28 cellular contexts compared by ENCODE assay signal in genomic region chr9:33032292-33032691, GRCh38. TPM values are rescaled to one million over a fixed set of nuclear protein-coding genes. Genes with fewer than 3 reads are reported as not detected.
DNase-seq lines count a peak whose midpoint lies in the region; ATAC-seq and TF ChIP-seq lines count a peak whose summit lies in the region.
"Had no signal": no experiment of that assay in that cellular context is flagged by ENCODE, and none has a peak within 500 bp of the region (broad histone marks: within the 10 kb centered on the region; RNA-seq: fewer than 3 reads in every experiment).

No MANE protein-coding gene starts in this region.

- peaks cover 80% of the 10 kb centered on the region for H3K36me3 Mint-ChIP-seq in activated CD4-positive, alpha-beta T cell treated with anti-CD3 and anti-CD28 coated beads for 36 hours (ENCODE audit: low read depth)
- H3K36me3 Mint-ChIP-seq in Calu3 (ENCODE audit: insufficient read depth, unreplicated experiment) (peaks cover 92% of the 10 kb centered on the region), mesothelial cell of epicardium (peaks cover 47% of the 10 kb centered on the region)
- peaks cover 100% of the 10 kb centered on the region for H3K36me3 Mint-ChIP-seq in activated T-helper 17 cell treated with anti-CD3 and anti-CD28 coated beads, Interleukin-2, amount 50 U/mL, for 72 hours (ENCODE audit: low read depth)

- POLR2A ChIA-PET in activated CD4-positive, alpha-beta T cell treated with anti-CD3 and anti-CD28 coated beads for 36 hours (lab: Charles Lee) = no interaction called here

- CTCF ChIA-PET in activated CD4-positive, alpha-beta T cell treated with anti-CD3 and anti-CD28 coated beads for 36 hours (lab: Charles Lee) = interaction anchor here (0.6 kb wide), 1 partner anchor 506 kb away, joined by 3 read pairs; the partner anchor contains the start of gene RIGI
- CTCF ChIA-PET in Calu3 (lab: Charles Lee) = no interaction called here

- TF ChIP-seq CTCF in Calu3 (IDR thresholded peaks at IDR 0.05; ENCODE audit: unreplicated experiment) = no peak
- no peak for TF ChIP-seq CTCF in mesothelial cell of epicardium (IDR thresholded peaks at IDR 0.05; ENCODE audit: unreplicated experiment)

- intact Hi-C loops in activated CD4-positive, alpha-beta T cell treated with anti-CD3 and anti-CD28 coated beads for 36 hours (cut with DNase I, micrococcal nuclease) = no loop called here
- intact Hi-C loops in Calu3 (cut with micrococcal nuclease; ENCODE audit: unreplicated experiment) = no loop called here

- BruUV-seq in Calu3 (replicated peaks; lab: Mats Ljungman, UMichigan) = no TSS peak

- no peak for DNase-seq in activated CD4-positive, alpha-beta T cell treated with anti-CD3 and anti-CD28 coated beads for 36 hours
- DNase-seq in activated CD4-positive, alpha-beta T cell treated with anti-CD3 and anti-CD28 coated beads, Interleukin-2, amount 50 U/mL, for 1 hour = no peak
- DNase-seq in Calu3 (no peak), mesothelial cell of epicardium (ENCODE audit: low spot score in 2 of 2, unreplicated experiment in 2 of 2) (no peak), G401 (ENCODE audit: low spot score) (no peak)
- DNase-seq: activated CD4-positive, alpha-beta T cell treated with anti-CD3 and anti-CD28 coated beads, Interleukin-2, amount 10 ng/mL, durations not matched to agents 7 days and 5 days; activated CD8-positive, alpha-beta memory T cell treated with anti-CD3 and anti-CD28 coated beads, Interleukin-2, amount 50 U/mL, for 4 hours; activated effector memory CD4-positive, alpha-beta T cell treated with Interleukin-2 at 50 U/mL for 16 hours; adrenal gland; BE2C; cerebellar nuclear complex; COR-L47; H7; NCI-H1105; NCI-H2029; NCI-H2227 treated with DMSO at 0.1 percent for 48 hours; NCI-H526 treated with DMSO at 0.1 percent for 48 hours; SHP77; stimulated activated CD4-positive, alpha-beta T cell treated with anti-CD3 and anti-CD28 coated beads, Interleukin-4, amount 100 ng/mL, for 4 hours; stimulated activated naive B cell treated with anti-CD40 and anti-IgM and Interleukin-4, amounts not matched to agents 10 μg/mL and 1 μg/mL and 100 μg/mL, for 72 hours; uterus had no signal

- H3K27ac Mint-ChIP-seq in activated CD4-positive, alpha-beta T cell treated with anti-CD3 and anti-CD28 coated beads for 36 hours = peak overlapping the region; percentile 55
- H3K27ac Mint-ChIP-seq in Calu3 (ENCODE audit: unreplicated experiment) (peak overlapping the region; percentile 54), mesothelial cell of epicardium (peak overlapping the region; percentile 3)
- H3K27ac Mint-ChIP-seq in activated T-helper 17 cell treated with anti-CD3 and anti-CD28 coated beads, Interleukin-2, amount 50 U/mL, for 72 hours = peak overlapping the region; percentile 50
- H3K27ac Mint-ChIP-seq: activated CD4-positive, alpha-beta T cell treated with anti-CD3 and anti-CD28 coated beads, Interleukin-2, amount 10 ng/mL, durations not matched to agents 7 days and 5 days; stimulated activated naive B cell treated with anti-CD40 and anti-IgM and Interleukin-4, amounts not matched to agents 10 μg/mL and 1 μg/mL and 100 μg/mL, for 72 hours; T-helper 2 cell treated with Interferon-gamma antibody and Interleukin-4, amounts not matched to agents 5 μg/mL and 100 μg/mL, for 36 hours had no signal

- in situ Hi-C loops in G401 (cut with HindIII; ENCODE audit: low sequenced_read_pairs) = no loop called here

- H3K9me3 Mint-ChIP-seq in activated CD4-positive, alpha-beta T cell treated with anti-CD3 and anti-CD28 coated beads for 36 hours (ENCODE audit: low read depth) = no peaks in the 10 kb centered on the region
- no peaks in the 10 kb centered on the region for H3K9me3 Mint-ChIP-seq in Calu3 (ENCODE audit: low read depth, unreplicated experiment)
- no peaks in the 10 kb centered on the region for H3K9me3 Mint-ChIP-seq in activated T-helper 17 cell treated with anti-CD3 and anti-CD28 coated beads, Interleukin-2, amount 50 U/mL, for 72 hours
- no peaks in the 10 kb centered on the region for H3K9me3 Mint-ChIP-seq in mesothelial cell of epicardium
- H3K9me3 Mint-ChIP-seq: activated CD4-positive, alpha-beta T cell treated with anti-CD3 and anti-CD28 coated beads, Interleukin-2, amount 10 ng/mL, durations not matched to agents 7 days and 5 days; brain; stimulated activated naive B cell treated with anti-CD40 and anti-IgM and Interleukin-4, amounts not matched to agents 10 μg/mL and 1 μg/mL and 100 μg/mL, for 72 hours; T-helper 2 cell treated with Interferon-gamma antibody and Interleukin-4, amounts not matched to agents 5 μg/mL and 100 μg/mL, for 36 hours had no signal

- peaks cover 50% of the 10 kb centered on the region for H3K4me1 Mint-ChIP-seq in activated CD4-positive, alpha-beta T cell treated with anti-CD3 and anti-CD28 coated beads for 36 hours
- H3K4me1 Mint-ChIP-seq in Calu3 (ENCODE audit: low read depth, unreplicated experiment) (peaks cover 15% of the 10 kb centered on the region), mesothelial cell of epicardium (peaks cover 22% of the 10 kb centered on the region)
- H3K4me1 Mint-ChIP-seq in activated T-helper 17 cell treated with anti-CD3 and anti-CD28 coated beads, Interleukin-2, amount 50 U/mL, for 72 hours = peaks cover 50% of the 10 kb centered on the region

- no peaks in the 10 kb centered on the region for H3K27me3 Mint-ChIP-seq in activated CD4-positive, alpha-beta T cell treated with anti-CD3 and anti-CD28 coated beads for 36 hours
- H3K27me3 Mint-ChIP-seq in Calu3 (ENCODE audit: unreplicated experiment) (no peaks in the 10 kb centered on the region), mesothelial cell of epicardium (ENCODE audit: low read depth) (no peaks in the 10 kb centered on the region)
- no peaks in the 10 kb centered on the region for H3K27me3 Mint-ChIP-seq in activated T-helper 17 cell treated with anti-CD3 and anti-CD28 coated beads, Interleukin-2, amount 50 U/mL, for 72 hours
- H3K27me3 Mint-ChIP-seq: activated CD4-positive, alpha-beta T cell treated with anti-CD3 and anti-CD28 coated beads, Interleukin-2, amount 10 ng/mL, durations not matched to agents 7 days and 5 days; brain; stimulated activated naive B cell treated with anti-CD40 and anti-IgM and Interleukin-4, amounts not matched to agents 10 μg/mL and 1 μg/mL and 100 μg/mL, for 72 hours had no signal

- no peak overlapping the region for H3K4me3 Mint-ChIP-seq in activated CD4-positive, alpha-beta T cell treated with anti-CD3 and anti-CD28 coated beads for 36 hours
- no peak overlapping the region for H3K4me3 Mint-ChIP-seq in Calu3 (ENCODE audit: low read depth, unreplicated experiment)
- H3K4me3 Mint-ChIP-seq in activated T-helper 17 cell treated with anti-CD3 and anti-CD28 coated beads, Interleukin-2, amount 50 U/mL, for 72 hours = peak overlapping the region; percentile 99
- no peak overlapping the region for H3K4me3 Mint-ChIP-seq in mesothelial cell of epicardium
- H3K4me3 Mint-ChIP-seq: activated CD4-positive, alpha-beta T cell treated with anti-CD3 and anti-CD28 coated beads, Interleukin-2, amount 10 ng/mL, durations not matched to agents 7 days and 5 days; stimulated activated naive B cell treated with anti-CD40 and anti-IgM and Interleukin-4, amounts not matched to agents 10 μg/mL and 1 μg/mL and 100 μg/mL, for 72 hours; T-helper 2 cell treated with Interferon-gamma antibody and Interleukin-4, amounts not matched to agents 5 μg/mL and 100 μg/mL, for 36 hours had no signal

- peak; percentile 43 for ATAC-seq in activated CD4-positive, alpha-beta T cell treated with anti-CD3 and anti-CD28 coated beads for 36 hours
- ATAC-seq in activated T-helper 17 cell treated with anti-CD3 and anti-CD28 coated beads, Interleukin-2, amount 50 U/mL, for 72 hours (replicated peaks) = peak; percentile 32
- ATAC-seq in GM18498 (IDR thresholded peaks at IDR 0.05; ENCODE audit: unreplicated experiment) (no peak), GM21717 (IDR thresholded peaks at IDR 0.05; ENCODE audit: unreplicated experiment) (no peak)
- ATAC-seq: gastroesophageal sphincter; sciatic nerve; stimulated activated naive B cell treated with anti-CD40 and anti-IgM and Interleukin-4, amounts not matched to agents 10 μg/mL and 1 μg/mL and 100 μg/mL, for 72 hours had no signal

RNA-seq across cellular contexts. Expression of gene DNAJA1, which starts 7.2 kb away (rescaled TPM):
- 100 to 1,000 TPM; 198 to 266 TPM for total RNA-seq in activated CD4-positive, alpha-beta T cell treated with anti-CD3 and anti-CD28 coated beads for 36 hours
- 186 and 194 TPM in 2 replicates for total RNA-seq in Calu3 (2022)
- 100 to 1,000 TPM; 132 to 220 TPM for total RNA-seq in activated T-helper 17 cell treated with anti-CD3 and anti-CD28 coated beads, Interleukin-2, amount 50 U/mL, for 72 hours
- total RNA-seq in mesothelial cell of epicardium = 151 to 161 TPM (median 157 TPM) in 3 replicates
- 163 and 266 TPM in 2 replicates for total RNA-seq in G401 (2014; rRNA removed; shearing (Covaris generic))

RNA-seq across cellular contexts. Expression of gene APTX, which starts 30.9 kb away (rescaled TPM):
- total RNA-seq in activated CD4-positive, alpha-beta T cell treated with anti-CD3 and anti-CD28 coated beads for 36 hours = 10 to 100 TPM; 49.4 to 49.7 TPM
- total RNA-seq in Calu3 (2022) (22.7 and 26.6 TPM in 2 replicates), mesothelial cell of epicardium (34.2 to 37.7 TPM (median 34.7 TPM) in 3 replicates)
- total RNA-seq in activated T-helper 17 cell treated with anti-CD3 and anti-CD28 coated beads, Interleukin-2, amount 50 U/mL, for 72 hours = 10 to 100 TPM; 38.8 to 50.4 TPM
- total RNA-seq in G401 (2014; rRNA removed; shearing (Covaris generic)) = 41.4 and 47.5 TPM in 2 replicates

RNA-seq across cellular contexts. Expression of gene SMU1, which starts 44.2 kb away (rescaled TPM):
- total RNA-seq in activated CD4-positive, alpha-beta T cell treated with anti-CD3 and anti-CD28 coated beads for 36 hours = 10 to 100 TPM; 23.2 to 29.6 TPM
- total RNA-seq in Calu3 (2022) (12.3 and 13.4 TPM in 2 replicates), mesothelial cell of epicardium (24.3 to 24.5 TPM (median 24.4 TPM) in 3 replicates)
- total RNA-seq in activated T-helper 17 cell treated with anti-CD3 and anti-CD28 coated beads, Interleukin-2, amount 50 U/mL, for 72 hours = 10 to 100 TPM; 24.2 to 30.9 TPM
- total RNA-seq in G401 (2014; rRNA removed; shearing (Covaris generic)) = 34.4 and 49.4 TPM in 2 replicates

Comparison
In these comparisons a context has a peak if more than half of its experiments do, and no peak if none do; other contexts are left out.
1. ATAC-seq: peak in activated CD4-positive, alpha-beta T cell treated with anti-CD3 and anti-CD28 coated beads for 36 hours (single experiment) and activated T-helper 17 cell treated with anti-CD3 and anti-CD28 coated beads, Interleukin-2, amount 50 U/mL, for 72 hours (single experiment); none in GM18498 (single experiment) and GM21717 (single experiment).
2. H3K27ac Mint-ChIP-seq: peak in every context shown above with its lines; median percentile 55 in activated CD4-positive, alpha-beta T cell treated with anti-CD3 and anti-CD28 coated beads for 36 hours; 54 in Calu3; 50 in activated T-helper 17 cell treated with anti-CD3 and anti-CD28 coated beads, Interleukin-2, amount 50 U/mL, for 72 hours; 3 in mesothelial cell of epicardium.